ENCODE assay signal across 8 cellular contexts in the genomic region with DNA sequence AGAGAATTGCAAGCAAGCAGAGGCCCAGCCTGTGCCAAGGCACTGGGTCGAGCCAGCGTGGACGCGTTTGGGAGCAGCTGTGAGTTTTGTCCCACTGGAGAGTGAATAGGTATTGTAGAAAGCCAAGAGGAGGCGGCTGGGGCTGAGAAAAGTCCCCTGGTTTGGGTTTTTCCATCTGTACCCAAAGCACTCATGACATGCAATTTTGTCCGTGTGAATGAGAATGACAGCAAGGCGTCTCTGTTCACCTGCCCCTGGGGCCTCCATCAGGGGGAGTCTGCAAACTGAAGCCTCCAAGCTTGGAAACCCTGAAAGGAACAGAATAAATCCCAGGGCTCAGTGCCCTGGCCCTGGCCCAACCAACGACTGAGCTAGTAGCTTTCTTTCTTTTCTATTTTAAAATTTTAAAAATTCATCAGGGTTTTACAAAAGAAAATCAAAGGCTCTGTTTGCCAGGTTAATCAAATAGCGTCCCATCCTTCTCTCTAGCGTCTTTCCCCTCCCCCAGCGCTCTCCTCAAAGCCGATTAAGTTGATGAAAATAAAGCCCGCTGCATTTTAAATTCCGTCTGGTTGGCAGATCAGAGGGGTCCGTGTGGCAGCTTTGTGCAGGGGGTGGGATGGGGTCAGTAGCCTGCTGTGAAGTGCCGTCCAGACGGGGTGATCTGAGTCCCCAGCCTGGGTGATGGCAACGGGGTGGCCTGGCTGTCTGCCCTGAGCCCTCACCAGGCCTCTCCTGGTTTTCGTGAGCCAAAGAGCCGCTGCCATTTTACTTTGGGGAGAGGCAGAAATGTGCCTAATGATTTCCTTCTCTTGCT.
A peak's percentile ranks its signal among the peaks of the same experiment; 100 is the strongest.
DNase-seq lines count a peak whose midpoint lies in the region; ATAC-seq, FAIRE-seq and TF ChIP-seq lines count a peak whose summit lies in the region.

No MANE protein-coding gene starts in this region.

- no peaks in the 10 kb centered on the region for H3K27me3 ChIP-seq in esophagus squamous epithelium

- no peak for ATAC-seq in HG03039 (IDR thresholded peaks at IDR 0.05; ENCODE audit: unreplicated experiment)

- no peak for FAIRE-seq in GM12891 (lab: Jason Lieb, UNC)

- DNase-seq in NCI-H82 treated with DMSO at 0.1 percent for 48 hours (lab: John Stamatoyannopoulos, UW; ENCODE audit: unreplicated experiment) (peak; percentile 85), esophagus squamous epithelium (lab: John Stamatoyannopoulos, UW) (no peak), midbrain (lab: John Stamatoyannopoulos, UW) (peak; percentile 78), GM12891 (ENCODE audit: insufficient read length, low spot score) (no peak), NCI-H2196 treated with DMSO at 0.1 percent for 48 hours (lab: John Stamatoyannopoulos, UW; ENCODE audit: unreplicated experiment) (no peak)
- DNase-seq in activated CD4-positive, alpha-beta T cell treated with anti-CD3 and anti-CD28 coated beads for 48 hours = no peak

- no peak for TF ChIP-seq CTCF in esophagus squamous epithelium (IDR thresholded peaks at IDR 0.05)

- H3K4me3 ChIP-seq in esophagus squamous epithelium = peak overlapping the region in 3 of 4 donors; percentile 19 to 40 (median 27)

- TF ChIP-seq POLR2A in esophagus squamous epithelium (IDR thresholded peaks at IDR 0.05) (no peak), GM12891 (IDR thresholded peaks at IDR 0.05; ENCODE audit: low read depth, low read length) (no peak)

- 67 to 72% methylated on average over 19 to 20 of the region's 20 CpGs for WGBS in esophagus squamous epithelium, 2 donors

- intact Hi-C loops in esophagus squamous epithelium (cut with DNase I) = no loop called here

- H3K27ac ChIP-seq in esophagus squamous epithelium = peak overlapping the region; percentile 33 to 88 (median 82)
- H3K27ac ChIP-seq in temporal lobe (ENCODE audit: low read depth, low read length) = peak overlapping the region; percentile 100

- no peaks in the 10 kb centered on the region for H3K9me3 ChIP-seq in esophagus squamous epithelium

- H3K4me1 ChIP-seq in esophagus squamous epithelium = peaks cover 5 to 58% (median 30%) of the 10 kb centered on the region in 3 donors

- peaks cover 0 to 16% (median 0%) of the 10 kb centered on the region in 3 donors for H3K36me3 ChIP-seq in esophagus squamous epithelium

TF ChIP-seq in GM12891, 5 proteins besides CTCF, POLR2A, EP300 and RAD21:
- TF ChIP-seq TAF1 (IDR thresholded peaks at IDR 0.05; ENCODE audit: low read depth, low read length) (no peak), POLR2AphosphoS5 (IDR thresholded peaks at IDR 0.05; ENCODE audit: low read depth, low read length) (no peak), PAX5 (IDR thresholded peaks at IDR 0.05; ENCODE audit: insufficient read depth, low read length, severe bottlenecking) (no peak), POU2F2 (IDR thresholded peaks at IDR 0.05; ENCODE audit: low read depth, low read length) (no peak)

Comparison
In these comparisons a context has a peak if more than half of its experiments do, and no peak if none do; other contexts are left out.
1. DNase-seq: peak in NCI-H82 treated with DMSO at 0.1 percent for 48 hours (single experiment) and midbrain (single experiment); none in esophagus squamous epithelium (single experiment), activated CD4-positive, alpha-beta T cell treated with anti-CD3 and anti-CD28 coated beads for 48 hours (single experiment), GM12891 (single experiment) and NCI-H2196 treated with DMSO at 0.1 percent for 48 hours (single experiment).